In the genomic region with DNA sequence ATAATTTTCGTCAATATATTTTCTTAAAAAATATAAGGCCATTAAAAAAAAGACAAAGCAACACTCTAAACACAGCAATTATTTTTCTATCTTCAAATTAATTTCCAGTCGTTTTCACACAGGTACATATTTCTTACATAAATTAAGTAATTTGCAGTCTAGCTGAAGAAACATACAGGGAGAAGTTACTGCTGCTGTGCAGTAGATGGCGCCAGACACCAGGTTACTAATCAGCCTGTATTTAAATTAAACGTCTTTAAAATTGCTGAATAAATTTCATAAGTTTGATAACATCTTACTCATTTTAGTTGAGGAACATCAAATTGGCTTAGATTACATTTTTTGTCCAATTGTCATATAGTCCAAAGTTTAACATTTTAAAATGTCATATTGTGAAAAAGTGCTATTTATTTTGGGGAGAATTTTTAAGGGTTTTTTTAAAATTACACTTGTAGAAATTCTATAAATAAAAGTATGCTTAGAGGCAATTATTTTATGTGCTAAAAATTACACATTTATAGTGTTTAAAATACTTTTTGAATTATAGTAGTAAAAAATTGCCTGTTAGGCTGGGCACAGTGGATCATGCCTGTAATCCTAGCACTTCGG, we compare ENCODE assay signal across 8 cellular contexts.
A peak's percentile ranks its signal among the peaks of the same experiment; 100 is the strongest.
DNase-seq lines count a peak whose midpoint lies in the region; ATAC-seq and FAIRE-seq lines count a peak whose summit lies in the region.

No MANE protein-coding gene starts in this region.

- peak; percentile 79 for FAIRE-seq in RCC 7860 (lab: Jason Lieb, UNC)

- no peak for ATAC-seq in activated naive CD8-positive, alpha-beta T cell treated with anti-CD3 and anti-CD28 coated beads, Interleukin-2, amount 50 U/mL, for 24 hours

- H3K9me3 Mint-ChIP-seq in T-helper 2 cell treated with Interferon-gamma antibody and Interleukin-4, amounts not matched to agents 5 μg/mL and 100 μg/mL, for 36 hours: no peaks in the 10 kb centered on the region
- no peaks in the 10 kb centered on the region for H3K9me3 Mint-ChIP-seq in activated naive CD8-positive, alpha-beta T cell treated with anti-CD3 and anti-CD28 coated beads, Interleukin-2, amount 50 U/mL, for 24 hours

- no peak overlapping the region for H3K4me3 Mint-ChIP-seq in T-helper 2 cell treated with Interferon-gamma antibody and Interleukin-4, amounts not matched to agents 5 μg/mL and 100 μg/mL, for 36 hours
- H3K4me3 Mint-ChIP-seq in activated naive CD8-positive, alpha-beta T cell treated with anti-CD3 and anti-CD28 coated beads, Interleukin-2, amount 50 U/mL, for 24 hours: no peak overlapping the region

- peaks cover 29% of the 10 kb centered on the region for H3K27me3 Mint-ChIP-seq in T-helper 2 cell treated with Interferon-gamma antibody and Interleukin-4, amounts not matched to agents 5 μg/mL and 100 μg/mL, for 36 hours (ENCODE audit: low read depth)
- peaks cover 13% of the 10 kb centered on the region for H3K27me3 Mint-ChIP-seq in activated naive CD8-positive, alpha-beta T cell treated with anti-CD3 and anti-CD28 coated beads, Interleukin-2, amount 50 U/mL, for 24 hours

- no peak overlapping the region for H3K27ac Mint-ChIP-seq in T-helper 2 cell treated with Interferon-gamma antibody and Interleukin-4, amounts not matched to agents 5 μg/mL and 100 μg/mL, for 36 hours
- H3K27ac Mint-ChIP-seq in activated naive CD8-positive, alpha-beta T cell treated with anti-CD3 and anti-CD28 coated beads, Interleukin-2, amount 50 U/mL, for 24 hours: no peak overlapping the region

- H3K4me1 Mint-ChIP-seq in T-helper 2 cell treated with Interferon-gamma antibody and Interleukin-4, amounts not matched to agents 5 μg/mL and 100 μg/mL, for 36 hours (ENCODE audit: low read depth): no peaks in the 10 kb centered on the region
- no peaks in the 10 kb centered on the region for H3K4me1 Mint-ChIP-seq in activated naive CD8-positive, alpha-beta T cell treated with anti-CD3 and anti-CD28 coated beads, Interleukin-2, amount 50 U/mL, for 24 hours

- no peaks in the 10 kb centered on the region for H3K36me3 Mint-ChIP-seq in T-helper 2 cell treated with Interferon-gamma antibody and Interleukin-4, amounts not matched to agents 5 μg/mL and 100 μg/mL, for 36 hours (ENCODE audit: low read depth)
- no peaks in the 10 kb centered on the region for H3K36me3 Mint-ChIP-seq in activated naive CD8-positive, alpha-beta T cell treated with anti-CD3 and anti-CD28 coated beads, Interleukin-2, amount 50 U/mL, for 24 hours (ENCODE audit: low read depth)

- DNase-seq in T-helper 2 cell (peak in 3 of 5 experiments; percentile 16 to 63 (median 30)), HK-2 (ENCODE audit: unreplicated experiment) (peak; percentile 8), RCC 7860 (ENCODE audit: low spot score) (peak; percentile 27), hippocampal formation (lab: John Stamatoyannopoulos, UW) (peak; percentile 17 to 65), NCI-H187 treated with DMSO at 0.1 percent for 48 hours (lab: John Stamatoyannopoulos, UW) (no peak)
- DNase-seq in T-helper 2 cell treated with Interferon-gamma antibody and Interleukin-4, amounts not matched to agents 5 μg/mL and 100 μg/mL, for 36 hours (ENCODE audit: low spot score): no peak
- peak; percentile 52 for DNase-seq in activated naive CD8-positive, alpha-beta T cell treated with anti-CD3 and anti-CD28 coated beads, Interleukin-2, amount 50 U/mL, for 24 hours
- peak; percentile 5 to 27 for DNase-seq in stimulated activated CD4-positive, alpha-beta T cell treated with anti-CD3 and anti-CD28 coated beads, Interleukin-15, amount 100 ng/mL, for 48 hours (ENCODE audit: low read depth in 2 of 2)

Comparison
In these comparisons a context has a peak if more than half of its experiments do, and no peak if none do; other contexts are left out.
1. DNase-seq: peak in T-helper 2 cell (3 of 5), HK-2 (single experiment), RCC 7860 (single experiment), activated naive CD8-positive, alpha-beta T cell treated with anti-CD3 and anti-CD28 coated beads, Interleukin-2, amount 50 U/mL, for 24 hours (single experiment), hippocampal formation (2 of 2) and stimulated activated CD4-positive, alpha-beta T cell treated with anti-CD3 and anti-CD28 coated beads, Interleukin-15, amount 100 ng/mL, for 48 hours (2 of 2); none in T-helper 2 cell treated with Interferon-gamma antibody and Interleukin-4, amounts not matched to agents 5 μg/mL and 100 μg/mL, for 36 hours (single experiment) and NCI-H187 treated with DMSO at 0.1 percent for 48 hours (single experiment).